ENCODE assay signal across 1 cellular context in the genomic region with DNA sequence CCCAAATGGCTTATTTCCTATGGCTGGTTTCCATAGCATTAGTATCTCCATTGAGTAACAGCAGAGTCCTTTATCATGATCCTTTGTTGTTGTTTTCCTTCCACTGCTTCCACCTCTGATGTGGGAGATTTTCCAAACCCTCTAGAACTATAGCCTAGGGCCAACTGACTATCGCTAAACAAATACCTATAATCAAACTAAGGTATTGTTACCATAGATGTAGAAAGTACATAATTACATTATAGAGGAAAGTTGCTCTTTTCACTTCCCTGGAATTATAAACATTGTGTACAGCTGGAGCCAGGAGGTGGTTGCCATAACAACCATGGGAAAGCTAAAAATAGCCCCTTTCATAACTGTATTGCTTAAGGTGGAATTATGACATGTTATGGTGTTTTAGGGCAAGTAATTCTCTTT.
A peak's percentile ranks its signal among the peaks of the same experiment; 100 is the strongest.
TF ChIP-seq lines count a peak whose summit lies in the region.

No MANE protein-coding gene starts in this region.

TF ChIP-seq in K562, 482 proteins besides CTCF, POLR2A, EP300 and RAD21 (continued from another document):
- TF ChIP-seq DMBX1 (CRISPR knock-in tag; IDR thresholded peaks at IDR 0.05; ENCODE audit: borderline replicate concordance) (no peak), ZNF639 (CRISPR knock-in tag; conservative IDR thresholded peaks at IDR 0.05 in 1 of 2, IDR thresholded peaks at IDR 0.05 in 1 of 2) (no peak), HEY1 (CRISPR knock-in tag; IDR thresholded peaks at IDR 0.05; ENCODE audit: borderline replicate concordance) (no peak), NFXL1 (CRISPR knock-in tag; IDR thresholded peaks at IDR 0.05) (no peak), RFX1 (IDR thresholded peaks at IDR 0.05) (peak; percentile 68)
- TF ChIP-seq, protein P1, sequence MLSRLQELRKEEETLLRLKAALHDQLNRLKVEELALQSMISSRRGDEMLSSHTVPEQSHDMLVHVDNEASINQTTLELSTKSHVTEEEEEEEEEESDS (CRISPR knock-in tag; IDR thresholded peaks at IDR 0.05): no peak
TF ChIP-seq in K562: peak in this region for 1.
